ENCODE assay signal across 17 cellular contexts in the genomic region with DNA sequence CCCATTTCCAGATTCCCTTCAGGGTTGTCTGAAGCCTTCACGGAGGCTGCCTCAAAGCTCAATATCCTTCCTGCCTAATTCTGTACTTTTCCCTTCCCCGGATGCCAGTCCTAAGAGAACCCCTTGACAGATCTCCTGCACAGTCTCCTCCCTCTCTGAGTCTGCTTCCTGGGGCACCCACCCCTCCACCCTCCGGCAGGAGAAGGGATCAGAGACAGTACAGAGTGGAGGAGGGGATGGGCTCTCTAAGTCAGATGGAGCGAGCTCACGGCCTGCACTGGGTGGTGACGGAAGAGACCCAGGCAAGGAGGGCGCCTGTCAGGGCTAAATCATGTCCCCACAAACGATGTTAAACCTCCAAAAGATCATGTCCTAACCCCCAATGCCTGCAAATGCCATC. TPM values are rescaled to one million over a fixed set of nuclear protein-coding genes. Genes with fewer than 3 reads are reported as not detected.
DNase-seq lines count a peak whose midpoint lies in the region; ATAC-seq, FAIRE-seq and TF ChIP-seq lines count a peak whose summit lies in the region.
"Had no signal": no experiment of that assay in that cellular context is flagged by ENCODE, and none has a peak within 500 bp of the region (broad histone marks: within the 10 kb centered on the region; RNA-seq: fewer than 3 reads in every experiment).

No MANE protein-coding gene starts in this region.

- no peaks in the 10 kb centered on the region for H3K36me3 Mint-ChIP-seq in activated T-cell treated with anti-CD3 and anti-CD28 coated beads, Interleukin-2, amount 50 U/mL, for 24 hours (ENCODE audit: low read depth)
- no peaks in the 10 kb centered on the region for H3K36me3 Mint-ChIP-seq in activated T-cell treated with anti-CD3 and anti-CD28 coated beads, Interleukin-2, amount 50 U/mL, for 4 hours (ENCODE audit: insufficient read depth)
- no peaks in the 10 kb centered on the region for H3K36me3 Mint-ChIP-seq in activated CD4-positive, alpha-beta memory T cell treated with anti-CD3 and anti-CD28 coated beads for 36 hours
- H3K36me3 Mint-ChIP-seq in memory B cell: no peaks in the 10 kb centered on the region
- H3K36me3 Mint-ChIP-seq in stimulated activated naive CD8-positive, alpha-beta T cell treated with anti-CD3 and anti-CD28 coated beads, Interleukin-15, Interleukin-2, amounts not matched to agents 100 ng/mL and 50 ng/mL, for 24 hours (ENCODE audit: low read depth): no peaks in the 10 kb centered on the region
- H3K36me3 Mint-ChIP-seq: mesothelial cell of epicardium had no signal

- no peak for ATAC-seq in activated T-cell treated with anti-CD3 and anti-CD28 coated beads, Interleukin-2, amount 50 U/mL, for 4 hours
- ATAC-seq in memory B cell (ENCODE audit: low read depth) (no peak), GM21619 (IDR thresholded peaks at IDR 0.05; ENCODE audit: unreplicated experiment) (no peak)

- CTCF ChIA-PET in activated CD4-positive, alpha-beta memory T cell treated with anti-CD3 and anti-CD28 coated beads for 36 hours (lab: Charles Lee): interaction anchor here (0.6 to 5.5 kb wide), 10 partner anchors 10 to 204 kb away, joined by 3 to 52 read pairs (median 10); no protein-coding TSS in a partner anchor

- intact Hi-C loops in activated CD4-positive, alpha-beta memory T cell treated with anti-CD3 and anti-CD28 coated beads for 36 hours (cut with micrococcal nuclease): loop anchor here (1.0 kb wide), 1 partner anchor 24 kb away; no protein-coding TSS in a partner anchor

- no peak for FAIRE-seq in H54 (lab: Jason Lieb, UNC)

- H3K4me1 Mint-ChIP-seq in activated T-cell treated with anti-CD3 and anti-CD28 coated beads, Interleukin-2, amount 50 U/mL, for 24 hours (ENCODE audit: low read depth): peaks cover 67% of the 10 kb centered on the region
- H3K4me1 Mint-ChIP-seq in activated T-cell treated with anti-CD3 and anti-CD28 coated beads, Interleukin-2, amount 50 U/mL, for 4 hours (ENCODE audit: low read depth): peaks cover 67% of the 10 kb centered on the region
- H3K4me1 Mint-ChIP-seq in activated CD4-positive, alpha-beta memory T cell treated with anti-CD3 and anti-CD28 coated beads for 36 hours (ENCODE audit: low read depth): peaks cover 62% of the 10 kb centered on the region
- H3K4me1 Mint-ChIP-seq in memory B cell: peaks cover 23% of the 10 kb centered on the region
- H3K4me1 Mint-ChIP-seq in stimulated activated naive CD8-positive, alpha-beta T cell treated with anti-CD3 and anti-CD28 coated beads, Interleukin-15, Interleukin-2, amounts not matched to agents 100 ng/mL and 50 ng/mL, for 24 hours (ENCODE audit: low read depth): peaks cover 60% of the 10 kb centered on the region

- no peaks in the 10 kb centered on the region for H3K9me3 Mint-ChIP-seq in activated T-cell treated with anti-CD3 and anti-CD28 coated beads, Interleukin-2, amount 50 U/mL, for 24 hours
- H3K9me3 Mint-ChIP-seq in activated T-cell treated with anti-CD3 and anti-CD28 coated beads, Interleukin-2, amount 50 U/mL, for 4 hours: no peaks in the 10 kb centered on the region
- H3K9me3 Mint-ChIP-seq in activated CD4-positive, alpha-beta memory T cell treated with anti-CD3 and anti-CD28 coated beads for 36 hours: no peaks in the 10 kb centered on the region
- no peaks in the 10 kb centered on the region for H3K9me3 Mint-ChIP-seq in memory B cell
- no peaks in the 10 kb centered on the region for H3K9me3 Mint-ChIP-seq in stimulated activated naive CD8-positive, alpha-beta T cell treated with anti-CD3 and anti-CD28 coated beads, Interleukin-15, Interleukin-2, amounts not matched to agents 100 ng/mL and 50 ng/mL, for 24 hours
- H3K9me3 Mint-ChIP-seq: mesothelial cell of epicardium had no signal

- POLR2A ChIA-PET in activated CD4-positive, alpha-beta memory T cell treated with anti-CD3 and anti-CD28 coated beads for 36 hours (lab: Charles Lee): interaction anchor here (0.7 to 1.2 kb wide), 5 partner anchors 15 to 69 kb away, joined by 3 to 14 read pairs (median 4); no protein-coding TSS in a partner anchor

- H3K27ac Mint-ChIP-seq in activated T-cell treated with anti-CD3 and anti-CD28 coated beads, Interleukin-2, amount 50 U/mL, for 24 hours: peak overlapping the region; percentile 91
- peak overlapping the region; percentile 89 for H3K27ac Mint-ChIP-seq in activated CD4-positive, alpha-beta memory T cell treated with anti-CD3 and anti-CD28 coated beads for 36 hours
- H3K27ac Mint-ChIP-seq in memory B cell: peak overlapping the region; percentile 63
- H3K27ac Mint-ChIP-seq in stimulated activated naive CD8-positive, alpha-beta T cell treated with anti-CD3 and anti-CD28 coated beads, Interleukin-15, Interleukin-2, amounts not matched to agents 100 ng/mL and 50 ng/mL, for 24 hours: peak overlapping the region; percentile 83
- H3K27ac Mint-ChIP-seq: mesothelial cell of epicardium had no signal

- DNase-seq in activated T-cell treated with anti-CD3 and anti-CD28 coated beads, Interleukin-2, amount 50 U/mL, for 24 hours: no peak
- no peak for DNase-seq in activated T-cell treated with anti-CD3 and anti-CD28 coated beads, Interleukin-2, amount 50 U/mL, for 4 hours
- no peak for DNase-seq in activated CD4-positive, alpha-beta memory T cell treated with anti-CD3 and anti-CD28 coated beads for 36 hours
- DNase-seq in memory B cell (ENCODE audit: low spot score in 2 of 2) (no peak), H54 (ENCODE audit: insufficient read length, low spot score) (no peak), AG08396 (ENCODE audit: low spot score) (no peak)
- DNase-seq: Calu3, dermis blood vessel endothelial cell, foreskin melanocyte, NCI-H1092, NCI-H524, occipital lobe, SW 1271, upper lobe of left lung had no signal

- peak overlapping the region; percentile 2 for H3K4me3 Mint-ChIP-seq in activated T-cell treated with anti-CD3 and anti-CD28 coated beads, Interleukin-2, amount 50 U/mL, for 24 hours
- H3K4me3 Mint-ChIP-seq in activated T-cell treated with anti-CD3 and anti-CD28 coated beads, Interleukin-2, amount 50 U/mL, for 4 hours: no peak overlapping the region
- H3K4me3 Mint-ChIP-seq in activated CD4-positive, alpha-beta memory T cell treated with anti-CD3 and anti-CD28 coated beads for 36 hours: no peak overlapping the region
- peak overlapping the region; percentile 11 for H3K4me3 Mint-ChIP-seq in memory B cell
- H3K4me3 Mint-ChIP-seq in stimulated activated naive CD8-positive, alpha-beta T cell treated with anti-CD3 and anti-CD28 coated beads, Interleukin-15, Interleukin-2, amounts not matched to agents 100 ng/mL and 50 ng/mL, for 24 hours: peak overlapping the region; percentile 20
- H3K4me3 Mint-ChIP-seq: mesothelial cell of epicardium had no signal

- no peak for TF ChIP-seq POLR2A in H54 (IDR thresholded peaks at IDR 0.05; ENCODE audit: low read depth, low read length)

- no peaks in the 10 kb centered on the region for H3K27me3 Mint-ChIP-seq in activated T-cell treated with anti-CD3 and anti-CD28 coated beads, Interleukin-2, amount 50 U/mL, for 24 hours
- H3K27me3 Mint-ChIP-seq in activated T-cell treated with anti-CD3 and anti-CD28 coated beads, Interleukin-2, amount 50 U/mL, for 4 hours (ENCODE audit: low read depth): no peaks in the 10 kb centered on the region
- no peaks in the 10 kb centered on the region for H3K27me3 Mint-ChIP-seq in activated CD4-positive, alpha-beta memory T cell treated with anti-CD3 and anti-CD28 coated beads for 36 hours
- no peaks in the 10 kb centered on the region for H3K27me3 Mint-ChIP-seq in memory B cell
- H3K27me3 Mint-ChIP-seq in stimulated activated naive CD8-positive, alpha-beta T cell treated with anti-CD3 and anti-CD28 coated beads, Interleukin-15, Interleukin-2, amounts not matched to agents 100 ng/mL and 50 ng/mL, for 24 hours: no peaks in the 10 kb centered on the region

RNA-seq across cellular contexts. Expression of a gene that starts 48.0 kb away (rescaled TPM):
- 10 to 100 TPM; 71.5 to 87.6 (median 87.5) TPM for total RNA-seq in activated T-cell treated with anti-CD3 and anti-CD28 coated beads, Interleukin-2, amount 50 U/mL, for 4 hours
- 100 to 1,000 TPM; 107 to 108 TPM for total RNA-seq in activated CD4-positive, alpha-beta memory T cell treated with anti-CD3 and anti-CD28 coated beads for 36 hours

Comparison
In these comparisons a context has a peak if more than half of its experiments do, and no peak if none do; other contexts are left out.
1. H3K4me3 Mint-ChIP-seq: peak in activated T-cell treated with anti-CD3 and anti-CD28 coated beads, Interleukin-2, amount 50 U/mL, for 24 hours (single experiment), memory B cell (single experiment) and stimulated activated naive CD8-positive, alpha-beta T cell treated with anti-CD3 and anti-CD28 coated beads, Interleukin-15, Interleukin-2, amounts not matched to agents 100 ng/mL and 50 ng/mL, for 24 hours (single experiment); none in activated T-cell treated with anti-CD3 and anti-CD28 coated beads, Interleukin-2, amount 50 U/mL, for 4 hours (single experiment) and activated CD4-positive, alpha-beta memory T cell treated with anti-CD3 and anti-CD28 coated beads for 36 hours (single experiment).
2. Peak in every context shown above with its lines, with median percentiles within 50 percentile points of each other: H3K27ac Mint-ChIP-seq.